In the genomic region with DNA sequence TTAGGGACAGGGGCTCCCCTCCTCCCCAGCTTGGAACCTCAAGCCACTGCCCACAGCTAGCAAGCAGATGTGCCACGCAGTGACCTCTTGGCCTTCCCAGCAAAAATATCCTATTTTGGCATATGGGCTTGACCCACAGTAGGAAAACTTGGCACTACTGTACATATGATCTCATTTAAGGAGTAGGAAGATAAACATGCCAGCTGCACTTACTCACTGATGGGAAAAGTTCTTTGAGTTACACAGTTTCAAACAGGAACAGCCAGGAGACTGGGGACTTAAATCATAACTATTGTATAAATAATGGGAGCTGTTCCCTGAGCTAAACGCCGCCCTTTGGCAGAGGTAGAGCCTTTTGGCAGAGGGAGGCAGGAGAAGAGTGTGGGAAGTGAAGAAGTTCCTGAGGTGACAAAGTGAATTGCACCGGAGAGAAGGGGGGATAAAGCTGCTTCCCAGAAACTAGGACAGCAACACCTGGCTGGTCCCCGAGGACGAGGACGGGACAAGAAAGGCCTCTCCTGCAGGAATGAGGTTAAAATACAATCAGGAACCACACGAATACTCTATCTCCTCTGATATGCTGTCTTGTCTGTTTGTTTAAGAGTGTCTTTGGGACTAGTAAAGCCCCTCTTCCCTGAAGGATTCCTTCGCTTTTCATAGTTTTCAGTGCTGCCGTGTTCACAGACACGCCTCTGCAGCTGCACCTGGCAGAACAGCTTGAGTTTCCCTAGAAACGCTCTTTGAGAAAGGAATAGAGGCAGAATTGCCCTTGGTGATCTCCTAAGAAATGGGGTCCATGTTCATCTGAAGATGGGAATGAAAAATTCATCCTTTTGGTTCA, we compare ENCODE assay signal across 8 cellular contexts. TPM values are rescaled to one million over a fixed set of nuclear protein-coding genes. Genes with fewer than 3 reads are reported as not detected.
A peak's percentile ranks its signal among the peaks of the same experiment; 100 is the strongest.
DNase-seq lines count a peak whose midpoint lies in the region; TF ChIP-seq lines count a peak whose summit lies in the region.

No MANE protein-coding gene starts in this region.

- H3K9me3 ChIP-seq in adipocyte (ENCODE audit: control insufficient read depth, low read length), result no peaks in the 10 kb centered on the region

- H3K9me3 Mint-ChIP-seq in glutamatergic neuron (ENCODE audit: unreplicated experiment), result peaks cover 6% of the 10 kb centered on the region

- peak overlapping the region; percentile 9 for H3K27ac Mint-ChIP-seq in glutamatergic neuron (ENCODE audit: unreplicated experiment)

- no peaks in the 10 kb centered on the region for H3K36me3 Mint-ChIP-seq in glutamatergic neuron (ENCODE audit: unreplicated experiment)

- peaks cover 4% of the 10 kb centered on the region for H3K27me3 Mint-ChIP-seq in glutamatergic neuron (ENCODE audit: unreplicated experiment)

- no peak for TF ChIP-seq CTCF in glutamatergic neuron (IDR thresholded peaks at IDR 0.05; ENCODE audit: partially characterized antibody, unreplicated experiment)

- no peak overlapping the region for H3K9ac ChIP-seq in adipocyte (ENCODE audit: low read length)

- H3K4me3 Mint-ChIP-seq in glutamatergic neuron (ENCODE audit: unreplicated experiment), result peak overlapping the region; percentile 79

- peaks cover 18% of the 10 kb centered on the region for H3K4me1 ChIP-seq in adipocyte (ENCODE audit: control insufficient read depth, insufficient read depth, low read length)

- peak overlapping the region; percentile 47 for H3K4me3 ChIP-seq in adipocyte (ENCODE audit: low read length)

- DNase-seq in EL (peak; percentile 91), adipocyte (ENCODE audit: low read depth) (peak; percentile 75), glutamatergic neuron (no peak), pulmonary artery endothelial cell (ENCODE audit: low read depth, low spot score) (peak; percentile 81), NCI-H524 (lab: John Stamatoyannopoulos, UW) (no peak), NOMO-1 (lab: John Stamatoyannopoulos, UW; ENCODE audit: unreplicated experiment in 2 of 2) (no peak), NCI-H774 (lab: John Stamatoyannopoulos, UW) (no peak)
- no peak for DNase-seq in activated CD8-positive, alpha-beta memory T cell treated with anti-CD3 and anti-CD28 coated beads, Interleukin-2, amount 50 U/mL, for 48 hours

- H3K36me3 ChIP-seq in adipocyte (ENCODE audit: control insufficient read depth, insufficient read depth, low read length, severe bottlenecking), result no peaks in the 10 kb centered on the region

- no peaks in the 10 kb centered on the region for H3K27me3 ChIP-seq in adipocyte (replicated peaks; ENCODE audit: control insufficient read depth, insufficient read depth, low read length)

- H3K4me1 Mint-ChIP-seq in glutamatergic neuron (ENCODE audit: low read depth, unreplicated experiment), result peaks cover 28% of the 10 kb centered on the region

RNA-seq across cellular contexts. Expression of gene SACS, which starts 5.9 kb away (rescaled TPM):
- total RNA-seq in glutamatergic neuron (ENCODE audit: unreplicated experiment), result 132 TPM
- total RNA-seq in pulmonary artery endothelial cell, result 110 and 150 TPM in 2 replicates

Comparison
In these comparisons a context has a peak if more than half of its experiments do, and no peak if none do; other contexts are left out.
1. DNase-seq: peak in EL (single experiment), adipocyte (single experiment) and pulmonary artery endothelial cell (single experiment); none in glutamatergic neuron (single experiment), activated CD8-positive, alpha-beta memory T cell treated with anti-CD3 and anti-CD28 coated beads, Interleukin-2, amount 50 U/mL, for 48 hours (single experiment), NCI-H524 (0 of 2), NOMO-1 (0 of 2) and NCI-H774 (single experiment).